ENCODE assay signal across 1 cellular context in the genomic region with DNA sequence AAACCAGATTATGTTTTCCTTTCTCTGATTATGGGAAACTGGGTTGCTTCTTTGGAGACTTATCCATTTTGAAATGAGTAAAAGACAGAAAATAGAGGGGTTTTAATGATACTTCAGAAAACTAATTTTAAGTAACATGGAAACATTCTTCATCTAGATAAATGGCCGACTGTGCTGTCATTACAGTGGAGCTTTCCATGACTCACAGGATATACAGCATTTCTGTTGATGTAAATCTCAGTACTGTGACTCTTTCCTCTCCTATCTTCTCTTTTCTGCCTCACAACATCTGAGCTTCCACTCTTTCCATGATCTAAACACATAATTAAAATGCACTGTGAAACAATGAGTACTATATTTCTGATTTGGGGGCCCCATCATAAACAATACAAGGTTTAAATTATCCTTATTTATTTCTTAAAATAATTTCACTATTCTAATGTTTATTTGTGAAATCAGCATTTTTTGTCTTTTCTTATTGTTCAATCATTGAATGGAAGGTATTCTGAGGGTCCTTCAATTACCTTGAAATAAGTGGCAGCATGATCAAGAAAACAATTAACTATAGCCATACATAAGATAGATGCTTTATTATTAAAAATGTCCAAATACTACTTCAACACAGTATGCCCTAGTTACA.
TF ChIP-seq lines count a peak whose summit lies in the region.

No MANE protein-coding gene starts in this region.

TF ChIP-seq in HepG2, 621 proteins besides CTCF, POLR2A, EP300 and RAD21:
- TF ChIP-seq ZNF101 (CRISPR knock-in tag; IDR thresholded peaks at IDR 0.05; ENCODE audit: borderline replicate concordance, low read depth) (no peak), MAFK (conservative IDR thresholded peaks at IDR 0.05 in 1 of 2, IDR thresholded peaks at IDR 0.05 in 1 of 2; ENCODE audit: low read length in 2 of 2) (peak; percentile 74), MAFF (IDR thresholded peaks at IDR 0.05; ENCODE audit: low read depth, low read length) (peak; percentile 57; the same call in 1 of the 2 replicates)
